Comparison of ENCODE assay signal across 10 cellular contexts in genomic region chr12:46402451-46402850, GRCh38. TPM values are rescaled to one million over a fixed set of nuclear protein-coding genes. Genes with fewer than 3 reads are reported as not detected.
A peak's percentile ranks its signal among the peaks of the same experiment; 100 is the strongest.
DNase-seq lines count a peak whose midpoint lies in the region; ATAC-seq and TF ChIP-seq lines count a peak whose summit lies in the region.
"Had no signal": no experiment of that assay in that cellular context is flagged by ENCODE, and none has a peak within 500 bp of the region (broad histone marks: within the 10 kb centered on the region; RNA-seq: fewer than 3 reads in every experiment).

No MANE protein-coding gene starts in this region.

- TF ChIP-seq CTCF in SK-N-SH (IDR thresholded peaks at IDR 0.05) = no peak
- no peak for TF ChIP-seq CTCF in foreskin fibroblast (IDR thresholded peaks at IDR 0.05; ENCODE audit: low read depth, low read length)

- peak overlapping the region; percentile 15; the same call in 1 of the 2 replicates for H3K9ac ChIP-seq in SK-N-SH

- H3K4me3 ChIP-seq in SK-N-SH (ENCODE audit: low read depth in 2 of 2, low read length in 1 of 2) = no peak overlapping the region
- no peak overlapping the region for H3K4me3 ChIP-seq in foreskin fibroblast (ENCODE audit: low read depth in 1 of 2, low read length in 2 of 2)

- TF ChIP-seq EP300 in SK-N-SH (IDR thresholded peaks at IDR 0.05; ENCODE audit: borderline replicate concordance in 1 of 2, low read depth in 1 of 2, low read length in 1 of 2) = peak; percentile 53 to 98; a peak in 3 of 4 replicates

- H3K79me2 ChIP-seq in SK-N-SH (ENCODE audit: insufficient read depth) = no peaks in the 10 kb centered on the region

- peaks cover 3% of the 10 kb centered on the region for H3K36me3 Mint-ChIP-seq in activated CD4-positive, alpha-beta T cell treated with anti-CD3 and anti-CD28 coated beads for 36 hours (ENCODE audit: low read depth)

- no peak overlapping the region for H3K27ac Mint-ChIP-seq in activated CD4-positive, alpha-beta T cell treated with anti-CD3 and anti-CD28 coated beads for 36 hours
- H3K27ac Mint-ChIP-seq: activated naive CD4-positive, alpha-beta T cell treated with anti-CD3 and anti-CD28 coated beads for 36 hours; H9 had no signal

- DNase-seq in ELR (ENCODE audit: low read depth) (peak; percentile 71), SK-N-SH (no peak), foreskin fibroblast (peak; percentile 89 to 90), sciatic nerve (ENCODE audit: low spot score) (no peak), NCI-H1105 (lab: John Stamatoyannopoulos, UW) (no peak)
- no peak for DNase-seq in activated CD4-positive, alpha-beta T cell treated with anti-CD3 and anti-CD28 coated beads for 36 hours
- DNase-seq in stimulated activated CD4-positive, alpha-beta T cell treated with anti-CD3 and anti-CD28 coated beads, Interleukin-4, amount 100 ng/mL, for 1 hour = no peak
- DNase-seq: activated naive CD4-positive, alpha-beta T cell treated with anti-CD3 and anti-CD28 coated beads for 36 hours; H9 had no signal

- no peaks in the 10 kb centered on the region for H3K27me3 ChIP-seq in SK-N-SH (ENCODE audit: insufficient read depth)

- H3K4me1 ChIP-seq in SK-N-SH (ENCODE audit: control insufficient read depth in 1 of 2, insufficient read depth in 2 of 2, low read depth in 1 of 2, low read length in 1 of 2) = peaks cover 3 to 29% of the 10 kb centered on the region in 2 experiments

- H3K27me3 Mint-ChIP-seq in activated CD4-positive, alpha-beta T cell treated with anti-CD3 and anti-CD28 coated beads for 36 hours = no peaks in the 10 kb centered on the region

- H3K27ac ChIP-seq in SK-N-SH (ENCODE audit: low read depth in 2 of 2, low read length in 1 of 2) = peak overlapping the region; percentile 77 to 88; a peak in 3 of 4 replicates

- CTCF ChIA-PET in SK-N-SH (lab: Yijun Ruan, JAX) = no interaction called here
- CTCF ChIA-PET in activated CD4-positive, alpha-beta T cell treated with anti-CD3 and anti-CD28 coated beads for 36 hours (lab: Charles Lee) = no interaction called here

- no peaks in the 10 kb centered on the region for H3K9me2 ChIP-seq in SK-N-SH

- no peaks in the 10 kb centered on the region for H4K20me1 ChIP-seq in SK-N-SH (ENCODE audit: insufficient read depth)

- no peaks in the 10 kb centered on the region for H3K36me3 ChIP-seq in SK-N-SH (replicated peaks in 1 of 2; ENCODE audit: control insufficient read depth in 1 of 2, insufficient read depth in 2 of 2, low read length in 1 of 2)

- peaks cover 12% of the 10 kb centered on the region for H3K9me3 Mint-ChIP-seq in activated CD4-positive, alpha-beta T cell treated with anti-CD3 and anti-CD28 coated beads for 36 hours (ENCODE audit: low read depth)

- TF ChIP-seq RAD21 in SK-N-SH (IDR thresholded peaks at IDR 0.05; ENCODE audit: low read length) = no peak

- ATAC-seq in sciatic nerve = peak; percentile 70
- no peak for ATAC-seq in GM18517 (IDR thresholded peaks at IDR 0.05; ENCODE audit: unreplicated experiment)
- no peak for ATAC-seq in activated CD4-positive, alpha-beta T cell treated with anti-CD3 and anti-CD28 coated beads for 36 hours

- intact Hi-C loops in sciatic nerve (cut with DNase I) = no loop called here
- intact Hi-C loops in activated CD4-positive, alpha-beta T cell treated with anti-CD3 and anti-CD28 coated beads for 36 hours (cut with DNase I, micrococcal nuclease) = no loop called here

- no peak overlapping the region for H3K4me3 Mint-ChIP-seq in activated CD4-positive, alpha-beta T cell treated with anti-CD3 and anti-CD28 coated beads for 36 hours
- H3K4me3 Mint-ChIP-seq: activated naive CD4-positive, alpha-beta T cell treated with anti-CD3 and anti-CD28 coated beads for 36 hours; H9 had no signal

- no peaks in the 10 kb centered on the region for H3K9me3 ChIP-seq in SK-N-SH

- H2AFZ ChIP-seq in SK-N-SH (ENCODE audit: low read depth) = no peak overlapping the region

- POLR2A ChIA-PET in SK-N-SH (lab: Yijun Ruan, JAX) = no interaction called here
- POLR2A ChIA-PET in activated CD4-positive, alpha-beta T cell treated with anti-CD3 and anti-CD28 coated beads for 36 hours (lab: Charles Lee) = no interaction called here

- 24% methylated on average over 2 of the region's 2 CpGs for WGBS in SK-N-SH (ENCODE audit: low lambda C conversion rate)

- peak overlapping the region; percentile 49 for H3K4me2 ChIP-seq in SK-N-SH

- peaks cover 48% of the 10 kb centered on the region for H3K4me1 Mint-ChIP-seq in activated CD4-positive, alpha-beta T cell treated with anti-CD3 and anti-CD28 coated beads for 36 hours

- H3F3A ChIP-seq in SK-N-SH (replicated peaks; ENCODE audit: insufficient read depth) = peaks cover 33% of the 10 kb centered on the region

TF ChIP-seq in SK-N-SH, 30 proteins besides CTCF, POLR2A, EP300 and RAD21 (continues in another document):
- TF ChIP-seq TAF1 (IDR thresholded peaks at IDR 0.05; ENCODE audit: borderline replicate concordance, low read depth, low read length) = no peak
- TF ChIP-seq, protein P1, sequence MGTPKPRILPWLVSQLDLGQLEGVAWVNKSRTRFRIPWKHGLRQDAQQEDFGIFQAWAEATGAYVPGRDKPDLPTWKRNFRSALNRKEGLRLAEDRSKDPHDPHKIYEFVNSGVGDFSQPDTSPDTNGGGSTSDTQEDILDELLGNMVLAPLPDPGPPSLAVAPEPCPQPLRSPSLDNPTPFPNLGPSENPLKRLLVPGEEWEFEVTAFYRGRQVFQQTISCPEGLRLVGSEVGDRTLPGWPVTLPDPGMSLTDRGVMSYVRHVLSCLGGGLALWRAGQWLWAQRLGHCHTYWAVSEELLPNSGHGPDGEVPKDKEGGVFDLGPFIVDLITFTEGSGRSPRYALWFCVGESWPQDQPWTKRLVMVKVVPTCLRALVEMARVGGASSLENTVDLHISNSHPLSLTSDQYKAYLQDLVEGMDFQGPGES (IDR thresholded peaks at IDR 0.05; ENCODE audit: low read depth, low read length) = no peak
- no peak for TF ChIP-seq SMC3 (IDR thresholded peaks at IDR 0.05; ENCODE audit: low read depth, low read length)
- peak; percentile 49; the same call in 1 of the 2 replicates for TF ChIP-seq SIN3A (IDR thresholded peaks at IDR 0.05; ENCODE audit: borderline replicate concordance, low read depth, low read length)
- no peak for TF ChIP-seq RCOR1 (IDR thresholded peaks at IDR 0.05; ENCODE audit: low read length)
- TF ChIP-seq, protein P2, sequence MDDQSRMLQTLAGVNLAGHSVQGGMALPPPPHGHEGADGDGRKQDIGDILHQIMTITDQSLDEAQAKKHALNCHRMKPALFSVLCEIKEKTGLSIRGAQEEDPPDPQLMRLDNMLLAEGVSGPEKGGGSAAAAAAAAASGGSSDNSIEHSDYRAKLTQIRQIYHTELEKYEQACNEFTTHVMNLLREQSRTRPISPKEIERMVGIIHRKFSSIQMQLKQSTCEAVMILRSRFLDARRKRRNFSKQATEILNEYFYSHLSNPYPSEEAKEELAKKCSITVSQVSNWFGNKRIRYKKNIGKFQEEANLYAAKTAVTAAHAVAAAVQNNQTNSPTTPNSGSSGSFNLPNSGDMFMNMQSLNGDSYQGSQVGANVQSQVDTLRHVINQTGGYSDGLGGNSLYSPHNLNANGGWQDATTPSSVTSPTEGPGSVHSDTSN (IDR thresholded peaks at IDR 0.05) = peak; percentile 97
- TF ChIP-seq JUND (IDR thresholded peaks at IDR 0.05) = peak; percentile 92
- TF ChIP-seq, protein P3, sequence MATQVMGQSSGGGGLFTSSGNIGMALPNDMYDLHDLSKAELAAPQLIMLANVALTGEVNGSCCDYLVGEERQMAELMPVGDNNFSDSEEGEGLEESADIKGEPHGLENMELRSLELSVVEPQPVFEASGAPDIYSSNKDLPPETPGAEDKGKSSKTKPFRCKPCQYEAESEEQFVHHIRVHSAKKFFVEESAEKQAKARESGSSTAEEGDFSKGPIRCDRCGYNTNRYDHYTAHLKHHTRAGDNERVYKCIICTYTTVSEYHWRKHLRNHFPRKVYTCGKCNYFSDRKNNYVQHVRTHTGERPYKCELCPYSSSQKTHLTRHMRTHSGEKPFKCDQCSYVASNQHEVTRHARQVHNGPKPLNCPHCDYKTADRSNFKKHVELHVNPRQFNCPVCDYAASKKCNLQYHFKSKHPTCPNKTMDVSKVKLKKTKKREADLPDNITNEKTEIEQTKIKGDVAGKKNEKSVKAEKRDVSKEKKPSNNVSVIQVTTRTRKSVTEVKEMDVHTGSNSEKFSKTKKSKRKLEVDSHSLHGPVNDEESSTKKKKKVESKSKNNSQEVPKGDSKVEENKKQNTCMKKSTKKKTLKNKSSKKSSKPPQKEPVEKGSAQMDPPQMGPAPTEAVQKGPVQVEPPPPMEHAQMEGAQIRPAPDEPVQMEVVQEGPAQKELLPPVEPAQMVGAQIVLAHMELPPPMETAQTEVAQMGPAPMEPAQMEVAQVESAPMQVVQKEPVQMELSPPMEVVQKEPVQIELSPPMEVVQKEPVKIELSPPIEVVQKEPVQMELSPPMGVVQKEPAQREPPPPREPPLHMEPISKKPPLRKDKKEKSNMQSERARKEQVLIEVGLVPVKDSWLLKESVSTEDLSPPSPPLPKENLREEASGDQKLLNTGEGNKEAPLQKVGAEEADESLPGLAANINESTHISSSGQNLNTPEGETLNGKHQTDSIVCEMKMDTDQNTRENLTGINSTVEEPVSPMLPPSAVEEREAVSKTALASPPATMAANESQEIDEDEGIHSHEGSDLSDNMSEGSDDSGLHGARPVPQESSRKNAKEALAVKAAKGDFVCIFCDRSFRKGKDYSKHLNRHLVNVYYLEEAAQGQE (IDR thresholded peaks at IDR 0.05; ENCODE audit: low read depth, low read length) = 0 out of 2 replicates have a peak, but pooled peaks have one; percentile 37
- TF ChIP-seq ELF1 (IDR thresholded peaks at IDR 0.05) = no peak
- peak; percentile 96 for TF ChIP-seq TCF12 (IDR thresholded peaks at IDR 0.05)
- TF ChIP-seq MXI1 (IDR thresholded peaks at IDR 0.05; ENCODE audit: low read depth, low read length) = no peak
- no peak for TF ChIP-seq MAX (IDR thresholded peaks at IDR 0.05; ENCODE audit: low read depth)
- TF ChIP-seq EZH2phosphoT487 (IDR thresholded peaks at IDR 0.05; ENCODE audit: borderline replicate concordance, low read depth) = no peak
- peak; percentile 94 for TF ChIP-seq NFIC (IDR thresholded peaks at IDR 0.05; ENCODE audit: borderline replicate concordance)
- TF ChIP-seq CHD2 (IDR thresholded peaks at IDR 0.05; ENCODE audit: low read length, partially characterized antibody) = no peak

RNA-seq across cellular contexts. Expression of gene SLC38A2, which starts 29.9 kb away (rescaled TPM):
- 135 and 191 TPM in 2 replicates for polyA plus RNA-seq in SK-N-SH (2012; rRNA removed)
- polyA plus RNA-seq in SK-N-SH (2012; cell fraction: cytosol; rRNA removed) = 133 and 142 TPM in 2 replicates
- 395 and 464 TPM in 2 replicates for polyA plus RNA-seq in SK-N-SH (2012; cell fraction: nucleus; rRNA removed)
- 285 TPM for total RNA-seq in sciatic nerve
- total RNA-seq in activated CD4-positive, alpha-beta T cell treated with anti-CD3 and anti-CD28 coated beads for 36 hours = 100 to 1,000 TPM; 211 to 296 TPM

Comparison
In these comparisons a context has a peak if more than half of its experiments do, and no peak if none do; other contexts are left out.
1. DNase-seq: peak in ELR (single experiment) and foreskin fibroblast (2 of 2); none in SK-N-SH (single experiment), sciatic nerve (single experiment), NCI-H1105 (single experiment), activated CD4-positive, alpha-beta T cell treated with anti-CD3 and anti-CD28 coated beads for 36 hours (single experiment) and stimulated activated CD4-positive, alpha-beta T cell treated with anti-CD3 and anti-CD28 coated beads, Interleukin-4, amount 100 ng/mL, for 1 hour (single experiment).